15 cellular contexts compared by ENCODE assay signal in the genomic region with DNA sequence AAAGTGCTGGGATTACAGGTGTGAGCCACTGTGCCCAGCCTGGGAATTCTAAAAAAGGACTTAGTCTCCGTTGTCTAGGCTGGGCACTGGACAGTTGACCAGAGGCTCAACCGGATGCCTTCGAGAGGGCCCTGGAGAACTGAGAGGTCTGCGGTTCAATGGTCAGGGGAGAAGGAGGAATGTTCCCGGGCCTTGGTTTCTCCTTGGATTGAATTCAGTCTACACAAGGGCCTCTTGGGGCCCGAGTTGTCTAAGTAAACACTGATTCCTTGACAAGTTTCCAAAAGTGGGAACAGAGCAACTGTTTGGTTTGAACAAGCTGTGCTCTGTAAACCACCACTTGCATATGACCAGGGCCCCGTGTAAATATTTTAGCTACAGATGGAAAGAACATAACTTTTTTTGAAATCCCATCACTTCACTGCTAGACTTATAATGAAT. TPM values are rescaled to one million over a fixed set of nuclear protein-coding genes. Genes with fewer than 3 reads are reported as not detected.
DNase-seq lines count a peak whose midpoint lies in the region; FAIRE-seq and TF ChIP-seq lines count a peak whose summit lies in the region.
"Had no signal": no experiment of that assay in that cellular context is flagged by ENCODE, and none has a peak within 500 bp of the region (broad histone marks: within the 10 kb centered on the region; RNA-seq: fewer than 3 reads in every experiment).

No MANE protein-coding gene starts in this region.

- no peak overlapping the region for H3K4me3 ChIP-seq in fibroblast of the aortic adventitia (ENCODE audit: low read depth, low read length)
- no peak overlapping the region for H3K4me3 ChIP-seq in muscle layer of colon (ENCODE audit: low read depth in 1 of 2, low read length in 2 of 2)
- H3K4me3 ChIP-seq in transverse colon, result no peak overlapping the region
- H3K4me3 ChIP-seq: ascending aorta, BLaER1, skin epidermis had no signal

- no peak for TF ChIP-seq EP300 in transverse colon (IDR thresholded peaks at IDR 0.05; ENCODE audit: low read depth)

- H3K9me3 ChIP-seq in muscle layer of colon (ENCODE audit: low read length) (no peaks in the 10 kb centered on the region), transverse colon (no peaks in the 10 kb centered on the region)
- H3K9me3 ChIP-seq: ascending aorta had no signal

- H3K36me3 ChIP-seq in muscle layer of colon (ENCODE audit: insufficient read depth, low read length), result no peaks in the 10 kb centered on the region
- no peaks in the 10 kb centered on the region for H3K36me3 ChIP-seq in transverse colon
- H3K36me3 ChIP-seq: ascending aorta, BLaER1 had no signal

- 66% methylated on average over 7 of the region's 7 CpGs; no CpG with 5 or more reads in 1 of the 2 donors for WGBS in transverse colon (ENCODE audit: low coverage in 1 of 2), 2 donors

- no peak for TF ChIP-seq CTCF in fibroblast of the aortic adventitia (IDR thresholded peaks at IDR 0.05; ENCODE audit: insufficient read depth, low read length)
- TF ChIP-seq CTCF in transverse colon (IDR thresholded peaks at IDR 0.05), result no peak
- no peak for TF ChIP-seq CTCF in D721Med (IDR thresholded peaks at IDR 0.05; ENCODE audit: insufficient read depth, missing control alignments)

- TF ChIP-seq POLR2A in transverse colon (IDR thresholded peaks at IDR 0.05), result no peak

- peak overlapping the region; percentile 59 for H3K27ac ChIP-seq in muscle layer of colon (ENCODE audit: low read depth, low read length)
- peak overlapping the region; percentile 49 to 81 (median 70) for H3K27ac ChIP-seq in transverse colon
- H3K27ac ChIP-seq: ascending aorta, BLaER1 had no signal

- H3K4me1 ChIP-seq in muscle layer of colon (ENCODE audit: insufficient read depth, low read length) (peaks cover 5% of the 10 kb centered on the region), transverse colon (peaks cover 0 to 17% (median 3%) of the 10 kb centered on the region in 4 donors)
- H3K4me1 ChIP-seq: ascending aorta had no signal

- DNase-seq in amniotic epithelial cell (ENCODE audit: low read depth), result peak; percentile 55
- DNase-seq in fibroblast of the aortic adventitia (ENCODE audit: low read depth), result peak; percentile 27
- DNase-seq in transverse colon, result peak; percentile 22
- no peak for DNase-seq in stimulated activated naive CD4-positive, alpha-beta T cell (lab: John Stamatoyannopoulos, UW)
- no peak for DNase-seq in D721Med (ENCODE audit: insufficient read length, low spot score)
- no peak for DNase-seq in NCI-H2227 (lab: John Stamatoyannopoulos, UW; ENCODE audit: unreplicated experiment)
- DNase-seq: activated effector memory CD4-positive, alpha-beta T cell treated with Interleukin-2 at 50 U/mL for 16 hours; NCI-H1694 treated with DMSO at 0.1 percent for 48 hours; NCI-H526 treated with DMSO at 0.1 percent for 48 hours; nephron progenitor cell; stimulated activated naive CD8-positive, alpha-beta T cell treated with anti-CD3 and anti-CD28 coated beads, Interleukin-15, amount 100 ng/mL, for 72 hours had no signal

- intact Hi-C loops in transverse colon (cut with DNase I; ENCODE audit: low total_unique reads), result no loop called here

- H3K9ac ChIP-seq in muscle layer of colon (ENCODE audit: low read length), result no peak overlapping the region
- H3K9ac ChIP-seq: BLaER1 had no signal

- in situ Hi-C loops in transverse colon (cut with MboI; ENCODE audit: low pct_ligation_motif_present in 1 of 4, low pct_unique_long_range_greater_than_20kb in 1 of 4, low sequenced_read_pairs in 3 of 4), result no loop called here

- no peak for FAIRE-seq in D721Med (lab: Jason Lieb, UNC)

- no peaks in the 10 kb centered on the region for H3K27me3 ChIP-seq in muscle layer of colon (ENCODE audit: control insufficient read depth in 1 of 2, insufficient read depth in 2 of 2, low read length in 2 of 2)
- no peaks in the 10 kb centered on the region for H3K27me3 ChIP-seq in transverse colon
- H3K27me3 ChIP-seq: ascending aorta, BLaER1 had no signal

RNA-seq across cellular contexts. Expression of gene CAPZB, which starts 29.1 kb away (rescaled TPM):
- total RNA-seq in fibroblast of the aortic adventitia (ENCODE audit: low replicate concordance) (96.6 and 232 TPM in 2 replicates), transverse colon (100 to 1,000 TPM; 127 to 404 (median 136) TPM)

Comparison
In these comparisons a context has a peak if more than half of its experiments do, and no peak if none do; other contexts are left out.
1. DNase-seq: peak in amniotic epithelial cell (single experiment), fibroblast of the aortic adventitia (single experiment) and transverse colon (single experiment); none in stimulated activated naive CD4-positive, alpha-beta T cell (0 of 6), D721Med (single experiment) and NCI-H2227 (single experiment).